ENCODE assay signal across 1 cellular context in the genomic region with DNA sequence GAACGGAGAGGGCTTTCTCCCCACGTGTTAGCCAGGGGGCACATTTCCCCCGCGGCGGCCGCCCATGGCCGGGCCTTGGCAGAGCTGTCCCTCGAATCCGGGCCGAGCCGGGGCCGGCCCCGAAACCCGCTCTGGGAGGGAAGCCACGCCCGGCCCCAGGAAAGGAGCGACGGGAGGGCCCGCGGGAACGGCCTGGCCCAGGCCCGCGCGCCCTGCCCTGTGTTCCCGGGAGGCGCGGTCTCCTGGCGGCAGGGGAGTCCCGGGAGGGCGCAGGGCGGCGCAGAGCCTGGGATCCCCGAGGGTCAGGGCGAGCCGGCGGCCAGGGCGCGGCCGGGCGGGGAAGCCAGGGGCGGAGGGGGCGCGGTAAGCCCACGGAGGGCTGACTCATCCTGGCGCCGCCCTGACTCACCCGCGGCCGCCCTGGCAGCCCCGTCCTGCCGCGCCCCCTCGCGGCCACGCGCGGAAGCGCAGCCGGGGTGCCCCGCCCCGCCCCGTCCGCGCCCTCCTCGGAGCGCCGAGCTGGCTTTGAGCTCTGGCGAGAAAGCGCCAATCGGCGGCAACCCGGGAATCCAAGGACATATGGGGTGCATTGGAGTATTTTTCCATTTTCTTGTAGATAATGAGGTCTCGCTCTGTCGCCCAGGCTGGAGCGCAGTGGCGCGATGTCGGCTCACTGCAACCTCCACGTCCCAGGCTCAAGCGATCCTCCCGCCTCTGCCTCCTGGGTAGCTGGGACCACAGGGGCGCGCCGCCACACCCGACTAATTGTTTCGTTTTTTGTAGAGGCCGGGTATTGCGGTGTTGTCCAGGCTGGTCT.
TF ChIP-seq lines count a peak whose summit lies in the region.

No MANE protein-coding gene starts in this region.

TF ChIP-seq in GM12878, 131 proteins besides CTCF, POLR2A, EP300 and RAD21 (continued from another document):
- TF ChIP-seq, protein P1, sequence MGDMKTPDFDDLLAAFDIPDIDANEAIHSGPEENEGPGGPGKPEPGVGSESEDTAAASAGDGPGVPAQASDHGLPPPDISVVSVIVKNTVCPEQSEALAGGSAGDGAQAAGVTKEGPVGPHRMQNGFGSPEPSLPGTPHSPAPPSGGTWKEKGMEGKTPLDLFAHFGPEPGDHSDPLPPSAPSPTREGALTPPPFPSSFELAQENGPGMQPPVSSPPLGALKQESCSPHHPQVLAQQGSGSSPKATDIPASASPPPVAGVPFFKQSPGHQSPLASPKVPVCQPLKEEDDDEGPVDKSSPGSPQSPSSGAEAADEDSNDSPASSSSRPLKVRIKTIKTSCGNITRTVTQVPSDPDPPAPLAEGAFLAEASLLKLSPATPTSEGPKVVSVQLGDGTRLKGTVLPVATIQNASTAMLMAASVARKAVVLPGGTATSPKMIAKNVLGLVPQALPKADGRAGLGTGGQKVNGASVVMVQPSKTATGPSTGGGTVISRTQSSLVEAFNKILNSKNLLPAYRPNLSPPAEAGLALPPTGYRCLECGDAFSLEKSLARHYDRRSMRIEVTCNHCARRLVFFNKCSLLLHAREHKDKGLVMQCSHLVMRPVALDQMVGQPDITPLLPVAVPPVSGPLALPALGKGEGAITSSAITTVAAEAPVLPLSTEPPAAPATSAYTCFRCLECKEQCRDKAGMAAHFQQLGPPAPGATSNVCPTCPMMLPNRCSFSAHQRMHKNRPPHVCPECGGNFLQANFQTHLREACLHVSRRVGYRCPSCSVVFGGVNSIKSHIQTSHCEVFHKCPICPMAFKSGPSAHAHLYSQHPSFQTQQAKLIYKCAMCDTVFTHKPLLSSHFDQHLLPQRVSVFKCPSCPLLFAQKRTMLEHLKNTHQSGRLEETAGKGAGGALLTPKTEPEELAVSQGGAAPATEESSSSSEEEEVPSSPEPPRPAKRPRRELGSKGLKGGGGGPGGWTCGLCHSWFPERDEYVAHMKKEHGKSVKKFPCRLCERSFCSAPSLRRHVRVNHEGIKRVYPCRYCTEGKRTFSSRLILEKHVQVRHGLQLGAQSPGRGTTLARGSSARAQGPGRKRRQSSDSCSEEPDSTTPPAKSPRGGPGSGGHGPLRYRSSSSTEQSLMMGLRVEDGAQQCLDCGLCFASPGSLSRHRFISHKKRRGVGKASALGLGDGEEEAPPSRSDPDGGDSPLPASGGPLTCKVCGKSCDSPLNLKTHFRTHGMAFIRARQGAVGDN (IDR thresholded peaks at IDR 0.05), result peak; percentile 51; the same call in 1 of the 2 replicates
- TF ChIP-seq, protein P2, sequence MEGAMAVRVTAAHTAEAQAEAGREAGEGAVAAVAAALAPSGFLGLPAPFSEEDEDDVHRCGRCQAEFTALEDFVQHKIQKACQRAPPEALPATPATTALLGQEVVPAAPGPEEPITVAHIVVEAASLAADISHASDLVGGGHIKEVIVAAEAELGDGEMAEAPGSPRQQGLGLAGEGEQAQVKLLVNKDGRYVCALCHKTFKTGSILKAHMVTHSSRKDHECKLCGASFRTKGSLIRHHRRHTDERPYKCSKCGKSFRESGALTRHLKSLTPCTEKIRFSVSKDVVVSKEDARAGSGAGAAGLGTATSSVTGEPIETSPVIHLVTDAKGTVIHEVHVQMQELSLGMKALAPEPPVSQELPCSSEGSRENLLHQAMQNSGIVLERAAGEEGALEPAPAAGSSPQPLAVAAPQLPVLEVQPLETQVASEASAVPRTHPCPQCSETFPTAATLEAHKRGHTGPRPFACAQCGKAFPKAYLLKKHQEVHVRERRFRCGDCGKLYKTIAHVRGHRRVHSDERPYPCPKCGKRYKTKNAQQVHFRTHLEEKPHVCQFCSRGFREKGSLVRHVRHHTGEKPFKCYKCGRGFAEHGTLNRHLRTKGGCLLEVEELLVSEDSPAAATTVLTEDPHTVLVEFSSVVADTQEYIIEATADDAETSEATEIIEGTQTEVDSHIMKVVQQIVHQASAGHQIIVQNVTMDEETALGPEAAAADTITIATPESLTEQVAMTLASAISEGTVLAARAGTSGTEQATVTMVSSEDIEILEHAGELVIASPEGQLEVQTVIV (IDR thresholded peaks at IDR 0.05; ENCODE audit: borderline replicate concordance, partially characterized antibody), result no peak
- no peak for TF ChIP-seq SUZ12 (IDR thresholded peaks at IDR 0.05; ENCODE audit: unreplicated experiment)
- TF ChIP-seq POLR2AphosphoS5 (IDR thresholded peaks at IDR 0.05; ENCODE audit: low read length), result no peak
- no peak for TF ChIP-seq ETV6 (conservative IDR thresholded peaks at IDR 0.05 in 1 of 2, IDR thresholded peaks at IDR 0.05 in 1 of 2; ENCODE audit: borderline replicate concordance in 1 of 2, low read depth in 1 of 2)
- TF ChIP-seq TCF3 (IDR thresholded peaks at IDR 0.05; ENCODE audit: borderline replicate concordance, insufficient read depth, low read depth, low read length), result no peak
- TF ChIP-seq ZSCAN29 (IDR thresholded peaks at IDR 0.05), result peak; percentile 19; the same call in 1 of the 2 replicates
- TF ChIP-seq ZNF384 (IDR thresholded peaks at IDR 0.05; ENCODE audit: borderline replicate concordance, low read depth, low read length), result no peak
- TF ChIP-seq, protein P3, sequence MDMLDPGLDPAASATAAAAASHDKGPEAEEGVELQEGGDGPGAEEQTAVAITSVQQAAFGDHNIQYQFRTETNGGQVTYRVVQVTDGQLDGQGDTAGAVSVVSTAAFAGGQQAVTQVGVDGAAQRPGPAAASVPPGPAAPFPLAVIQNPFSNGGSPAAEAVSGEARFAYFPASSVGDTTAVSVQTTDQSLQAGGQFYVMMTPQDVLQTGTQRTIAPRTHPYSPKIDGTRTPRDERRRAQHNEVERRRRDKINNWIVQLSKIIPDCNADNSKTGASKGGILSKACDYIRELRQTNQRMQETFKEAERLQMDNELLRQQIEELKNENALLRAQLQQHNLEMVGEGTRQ (IDR thresholded peaks at IDR 0.05; ENCODE audit: borderline replicate concordance, low read depth, low read length), result no peak
TF ChIP-seq in GM12878: peak in this region for 23.
